Comparison of ENCODE assay signal across 1 cellular context in genomic region chr1:63112155-63112914, GRCh38.
TF ChIP-seq lines count a peak whose summit lies in the region.

No MANE protein-coding gene starts in this region.

TF ChIP-seq in IMR-90, 13 proteins besides CTCF, POLR2A, EP300 and RAD21 (continued from another document):
- TF ChIP-seq NFE2L2 (IDR thresholded peaks at IDR 0.05; ENCODE audit: low read depth, low read length) = no peak
- no peak for TF ChIP-seq MAZ (IDR thresholded peaks at IDR 0.05; ENCODE audit: borderline replicate concordance, low read depth, low read length)
- no peak for TF ChIP-seq MXI1 (IDR thresholded peaks at IDR 0.05; ENCODE audit: borderline replicate concordance, low read depth, low read length)
- TF ChIP-seq ELK1 (IDR thresholded peaks at IDR 0.05; ENCODE audit: borderline replicate concordance, low read depth, low read length) = no peak
